Comparison of ENCODE assay signal across 21 cellular contexts in the genomic region with DNA sequence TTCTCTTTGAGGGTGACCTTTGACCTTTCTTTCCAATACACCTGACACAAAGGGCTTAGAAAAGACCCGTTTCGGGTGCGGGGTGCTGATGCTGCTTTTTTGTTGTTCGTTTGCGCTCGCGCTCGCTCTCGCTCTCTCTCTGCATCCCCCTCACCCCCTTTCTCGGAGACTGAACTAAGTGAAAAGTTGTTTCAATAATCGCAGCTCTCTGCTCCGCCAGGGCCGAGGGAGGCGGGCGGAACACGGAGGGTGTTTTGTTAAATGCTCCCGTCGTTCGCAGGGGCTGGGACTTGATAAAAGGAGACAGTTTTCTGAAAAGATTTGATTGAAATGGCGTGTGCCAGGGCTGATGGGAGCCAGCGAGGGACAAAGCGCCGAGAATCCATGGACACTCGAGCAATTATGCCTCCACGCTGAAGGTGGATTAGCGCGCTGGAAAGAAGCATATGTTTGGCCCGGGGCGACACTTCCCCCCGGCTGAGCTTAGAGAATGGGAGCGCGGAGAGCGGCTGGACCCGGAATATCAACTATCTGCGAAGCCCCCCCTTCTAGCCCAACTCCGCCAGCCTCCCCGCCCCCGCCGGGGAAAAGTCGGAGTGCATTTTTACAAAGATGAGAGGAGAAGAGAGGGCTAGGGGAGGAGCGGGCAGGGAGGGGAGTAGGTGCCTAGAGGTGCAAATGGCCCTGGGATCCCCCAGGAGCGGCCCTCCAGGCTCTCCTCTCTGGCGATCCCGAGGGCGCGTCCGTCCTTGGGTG. TPM values are rescaled to one million over a fixed set of nuclear protein-coding genes. Genes with fewer than 3 reads are reported as not detected.
DNase-seq lines count a peak whose midpoint lies in the region; ATAC-seq, FAIRE-seq and TF ChIP-seq lines count a peak whose summit lies in the region.
"Had no signal": no experiment of that assay in that cellular context is flagged by ENCODE, and none has a peak within 500 bp of the region (broad histone marks: within the 10 kb centered on the region; RNA-seq: fewer than 3 reads in every experiment).

No MANE protein-coding gene starts in this region.

- no peaks in the 10 kb centered on the region for H3K79me2 ChIP-seq in astrocyte (ENCODE audit: insufficient read depth, low read length)

- H3K4me3 Mint-ChIP-seq in activated CD4-positive, alpha-beta T cell treated with anti-CD3 and anti-CD28 coated beads, Interleukin-2, amount 10 ng/mL, durations not matched to agents 7 days and 5 days, result peak overlapping the region; percentile 5
- H3K4me3 Mint-ChIP-seq in astrocyte (ENCODE audit: unreplicated experiment) (peak overlapping the region; percentile 62), progenitor cell of endocrine pancreas (ENCODE audit: low read depth) (peak overlapping the region; percentile 43)
- H3K4me3 Mint-ChIP-seq: activated T-cell treated with anti-CD3 and anti-CD28 coated beads, Interleukin-2, amount 50 U/mL, for 24 hours had no signal

- FAIRE-seq in astrocyte (lab: Jason Lieb, UNC), result no peak
- FAIRE-seq: A204.1 had no signal

- no peak for ATAC-seq in GM21526 (IDR thresholded peaks at IDR 0.05; ENCODE audit: low FRiP score, unreplicated experiment)

- no peak overlapping the region for H3K4me2 ChIP-seq in astrocyte (ENCODE audit: low read length)

- H3K9me3 Mint-ChIP-seq in activated CD4-positive, alpha-beta T cell treated with anti-CD3 and anti-CD28 coated beads, Interleukin-2, amount 10 ng/mL, durations not matched to agents 7 days and 5 days, result peaks cover 12% of the 10 kb centered on the region
- H3K9me3 Mint-ChIP-seq in astrocyte (ENCODE audit: unreplicated experiment), result peaks cover 14% of the 10 kb centered on the region
- no peaks in the 10 kb centered on the region for H3K9me3 Mint-ChIP-seq in progenitor cell of endocrine pancreas (ENCODE audit: low read depth)

- CTCF ChIA-PET in activated CD4-positive, alpha-beta T cell treated with anti-CD3 and anti-CD28 coated beads, Interleukin-2, amount 10 ng/mL, durations not matched to agents 7 days and 5 days (lab: Charles Lee), result interaction anchor here (1.2 kb wide), 1 partner anchor 25 kb away, joined by 4 read pairs; a partner anchor contains a TSS

- H3K4me3 ChIP-seq in astrocyte (ENCODE audit: insufficient read depth, low read depth, low read length), result no peak overlapping the region
- peak overlapping the region; percentile 52 for H3K4me3 ChIP-seq in iPS-20b (ENCODE audit: low read length)
- no peak overlapping the region for H3K4me3 ChIP-seq in MG63
- H3K4me3 ChIP-seq: upper lobe of left lung had no signal

- H3K27me3 ChIP-seq in astrocyte (ENCODE audit: insufficient read depth, low read length), result peaks cover 99% of the 10 kb centered on the region
- peaks cover 100% of the 10 kb centered on the region for H3K27me3 ChIP-seq in iPS-20b (ENCODE audit: insufficient read depth, low read length)
- H3K27me3 ChIP-seq in MG63, result no peaks in the 10 kb centered on the region

- no peak for TF ChIP-seq CTCF in astrocyte (IDR thresholded peaks at IDR 0.05; ENCODE audit: insufficient read depth, low read depth, low read length)
- no peak for TF ChIP-seq CTCF in progenitor cell of endocrine pancreas (IDR thresholded peaks at IDR 0.05; ENCODE audit: unreplicated experiment)

- H3K27ac ChIP-seq in astrocyte (ENCODE audit: low read depth, low read length), result no peak overlapping the region
- no peak overlapping the region for H3K27ac ChIP-seq in iPS-20b (ENCODE audit: low read length)
- H3K27ac ChIP-seq: C4-2B, upper lobe of left lung had no signal

- H3K36me3 Mint-ChIP-seq in activated CD4-positive, alpha-beta T cell treated with anti-CD3 and anti-CD28 coated beads, Interleukin-2, amount 10 ng/mL, durations not matched to agents 7 days and 5 days (ENCODE audit: low read depth), result peaks cover 10% of the 10 kb centered on the region
- H3K36me3 Mint-ChIP-seq in astrocyte (ENCODE audit: low read depth, unreplicated experiment) (peaks cover 5% of the 10 kb centered on the region), progenitor cell of endocrine pancreas (ENCODE audit: insufficient read depth) (no peaks in the 10 kb centered on the region)

- no peak for DNase-seq in activated CD4-positive, alpha-beta T cell treated with anti-CD3 and anti-CD28 coated beads, Interleukin-2, amount 10 ng/mL, durations not matched to agents 7 days and 5 days
- DNase-seq in activated CD4-positive, alpha-beta T cell treated with anti-CD3 and anti-CD28 coated beads, Interleukin-2, amount 50 U/mL, for 48 hours, result no peak
- DNase-seq in astrocyte (ENCODE audit: low read depth) (no peak), progenitor cell of endocrine pancreas (ENCODE audit: low spot score, unreplicated experiment) (no peak), midbrain (lab: John Stamatoyannopoulos, UW) (no peak), MG63 (no peak)
- DNase-seq: activated CD4-positive, alpha-beta T cell treated with anti-CD3 and anti-CD28 coated beads for 4 hours; activated T-cell treated with anti-CD3 and anti-CD28 coated beads, Interleukin-2, amount 50 U/mL, for 24 hours; DMS153; foreskin melanocyte; immature natural killer cell; mammary epithelial cell; NCI-H187; NCI-H510A treated with DMSO at 0.1 percent for 48 hours; SIG-M5 had no signal

- peak overlapping the region; percentile 69 for H3K27ac Mint-ChIP-seq in activated CD4-positive, alpha-beta T cell treated with anti-CD3 and anti-CD28 coated beads, Interleukin-2, amount 10 ng/mL, durations not matched to agents 7 days and 5 days
- H3K27ac Mint-ChIP-seq in astrocyte (ENCODE audit: unreplicated experiment), result no peak overlapping the region
- peak overlapping the region; percentile 7 for H3K27ac Mint-ChIP-seq in progenitor cell of endocrine pancreas
- H3K27ac Mint-ChIP-seq: activated T-cell treated with anti-CD3 and anti-CD28 coated beads, Interleukin-2, amount 50 U/mL, for 24 hours; immature natural killer cell had no signal

- no peaks in the 10 kb centered on the region for H3K36me3 ChIP-seq in astrocyte (ENCODE audit: insufficient read depth, low read length)
- H3K36me3 ChIP-seq in iPS-20b (ENCODE audit: insufficient read depth, low read depth, low read length), result no peaks in the 10 kb centered on the region
- H3K36me3 ChIP-seq in MG63, result no peaks in the 10 kb centered on the region
- H3K36me3 ChIP-seq: upper lobe of left lung had no signal

- H3K9me3 ChIP-seq in astrocyte (ENCODE audit: insufficient read depth, low read depth, low read length) (no peaks in the 10 kb centered on the region), iPS-20b (ENCODE audit: insufficient read depth, low read depth, low read length) (no peaks in the 10 kb centered on the region), MG63 (no peaks in the 10 kb centered on the region)
- H3K9me3 ChIP-seq: upper lobe of left lung had no signal

- no peaks in the 10 kb centered on the region for H3K4me1 ChIP-seq in astrocyte (ENCODE audit: insufficient read depth, low read length)
- H3K4me1 ChIP-seq in iPS-20b (ENCODE audit: insufficient read depth, low read length), result peaks cover 19% of the 10 kb centered on the region

- H2AFZ ChIP-seq in astrocyte (ENCODE audit: low read depth, low read length), result no peak overlapping the region

- no peak overlapping the region for H3K9ac ChIP-seq in astrocyte (ENCODE audit: low read length)
- H3K9ac ChIP-seq in iPS-20b (ENCODE audit: low read depth, low read length), result no peak overlapping the region

- H3K27me3 Mint-ChIP-seq in activated CD4-positive, alpha-beta T cell treated with anti-CD3 and anti-CD28 coated beads, Interleukin-2, amount 10 ng/mL, durations not matched to agents 7 days and 5 days, result peaks cover 96% of the 10 kb centered on the region
- H3K27me3 Mint-ChIP-seq in astrocyte (ENCODE audit: low read depth, unreplicated experiment) (peaks cover 98% of the 10 kb centered on the region), progenitor cell of endocrine pancreas (peaks cover 100% of the 10 kb centered on the region)

- POLR2A ChIA-PET in activated CD4-positive, alpha-beta T cell treated with anti-CD3 and anti-CD28 coated beads, Interleukin-2, amount 10 ng/mL, durations not matched to agents 7 days and 5 days (lab: Charles Lee), result no interaction called here

- no peaks in the 10 kb centered on the region for H4K20me1 ChIP-seq in astrocyte (ENCODE audit: insufficient read depth, low read length)

- no peaks in the 10 kb centered on the region for H3K4me1 Mint-ChIP-seq in activated CD4-positive, alpha-beta T cell treated with anti-CD3 and anti-CD28 coated beads, Interleukin-2, amount 10 ng/mL, durations not matched to agents 7 days and 5 days
- peaks cover 3% of the 10 kb centered on the region for H3K4me1 Mint-ChIP-seq in astrocyte (ENCODE audit: low read depth, unreplicated experiment)
- peaks cover 5% of the 10 kb centered on the region for H3K4me1 Mint-ChIP-seq in progenitor cell of endocrine pancreas (ENCODE audit: low read depth)
- H3K4me1 Mint-ChIP-seq: immature natural killer cell had no signal

RNA-seq across cellular contexts. Expression of a gene that starts 25.0 kb away (rescaled TPM):
- total RNA-seq in activated CD4-positive, alpha-beta T cell treated with anti-CD3 and anti-CD28 coated beads, Interleukin-2, amount 10 ng/mL, durations not matched to agents 7 days and 5 days, result not detected
- total RNA-seq in astrocyte (2.1 and 6.6 TPM in 2 replicates), progenitor cell of endocrine pancreas (4.7 and 10.0 TPM in 2 replicates)
- 9.5 and 14.8 TPM in 2 replicates for total RNA-seq in MG63 (2014; rRNA removed; shearing (Covaris generic); ENCODE audit: low replicate concordance)
- total RNA-seq: skeletal muscle tissue had no signal

Comparison
In these comparisons a context has a peak if more than half of its experiments do, and no peak if none do; other contexts are left out.
1. H3K4me3 Mint-ChIP-seq: peak in every context shown above with its lines; median percentile 62 in astrocyte; 43 in progenitor cell of endocrine pancreas; 5 in activated CD4-positive, alpha-beta T cell treated with anti-CD3 and anti-CD28 coated beads, Interleukin-2, amount 10 ng/mL, durations not matched to agents 7 days and 5 days.